Comparison of ENCODE assay signal across 1 cellular context in the genomic region with DNA sequence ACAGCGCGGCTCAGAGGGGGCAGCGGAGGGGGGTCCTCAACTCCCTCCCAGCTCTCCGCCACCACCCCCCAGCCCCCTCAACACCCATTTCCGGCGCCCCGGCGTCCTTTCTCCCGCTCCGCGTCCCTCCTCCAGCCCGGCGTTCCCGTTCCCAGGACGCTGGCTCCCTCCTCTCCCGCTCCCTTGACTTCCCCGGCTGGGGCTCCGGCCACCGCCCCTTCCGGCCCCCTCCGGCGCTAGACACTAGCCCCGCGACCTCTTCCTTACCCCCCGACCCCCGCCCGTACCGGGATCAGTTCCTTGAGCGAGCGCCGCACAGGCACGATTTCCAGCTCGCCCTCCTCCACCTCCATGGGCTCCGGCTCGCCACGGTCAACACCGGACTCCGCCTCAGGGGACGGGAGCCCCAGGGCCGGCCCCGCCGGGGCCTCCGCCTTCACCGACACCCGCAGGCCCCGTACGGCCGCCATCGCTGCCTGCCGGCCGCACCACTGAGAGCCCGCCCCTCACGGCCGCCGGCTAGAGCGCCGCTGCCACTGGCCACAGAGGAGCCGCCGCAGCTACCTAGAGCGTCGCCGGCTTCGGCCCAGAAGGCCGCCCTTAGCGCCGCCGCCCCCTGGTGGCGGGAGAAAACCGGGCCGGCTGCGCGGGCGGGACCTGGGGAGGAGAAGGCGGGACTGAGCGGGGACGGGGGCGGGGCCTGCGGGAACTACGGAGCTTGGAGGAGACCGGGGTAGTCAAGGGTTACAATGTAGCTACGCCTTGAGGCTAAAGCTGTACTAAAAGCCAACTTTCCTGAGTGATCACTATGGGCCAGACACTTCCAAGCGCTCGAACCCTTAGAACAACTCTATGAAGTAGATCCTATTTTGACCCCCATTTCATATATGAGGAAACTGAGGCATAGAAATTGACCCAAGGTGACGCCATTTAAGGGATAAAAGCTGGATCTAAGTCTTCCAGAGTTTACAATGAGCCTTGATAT.
TF ChIP-seq lines count a peak whose summit lies in the region.

NCBP3 (minus strand) TSS at position 493 of the 985 bp plus-strand sequence; CDS start at position 470, 23 bp downstream.

TF ChIP-seq in HepG2, 621 proteins besides CTCF, POLR2A, EP300 and RAD21 (continued from another document and continues in another):
- TF ChIP-seq ZNF333 (CRISPR knock-in tag; IDR thresholded peaks at IDR 0.05; ENCODE audit: borderline replicate concordance) (no peak; the same call in 1 of the 2 replicates), TMF1 (CRISPR knock-in tag; IDR thresholded peaks at IDR 0.05; ENCODE audit: low read depth) (peak; percentile 79), ZNF329 (CRISPR knock-in tag; IDR thresholded peaks at IDR 0.05; ENCODE audit: low read depth) (peak; percentile 67; the same call in 1 of the 2 replicates), ATRX (CRISPR knock-in tag; IDR thresholded peaks at IDR 0.05; ENCODE audit: borderline replicate concordance) (no peak), ZNF558 (CRISPR knock-in tag; IDR thresholded peaks at IDR 0.05; ENCODE audit: borderline replicate concordance) (no peak), ZNF513 (CRISPR knock-in tag; conservative IDR thresholded peaks at IDR 0.05) (no peak), HHEX (CRISPR knock-in tag; IDR thresholded peaks at IDR 0.05) (0 out of 2 replicates have a peak, but pooled peaks have one; percentile 4), KAT7 (CRISPR knock-in tag; IDR thresholded peaks at IDR 0.05; ENCODE audit: borderline replicate concordance) (peak; percentile 87; the same call in 1 of the 2 replicates), GATA4 (IDR thresholded peaks at IDR 0.05; ENCODE audit: borderline replicate concordance, low read depth) (0 out of 2 replicates have a peak, but pooled peaks have one; percentile 37), ZBTB33 (CRISPR knock-in tag; IDR thresholded peaks at IDR 0.05) (peak; percentile 53; the same call in 1 of the 2 replicates), ZNF710 (CRISPR knock-in tag; IDR thresholded peaks at IDR 0.05; ENCODE audit: borderline replicate concordance) (peak; percentile 89; the same call in 1 of the 2 replicates), HIC2 (CRISPR knock-in tag; IDR thresholded peaks at IDR 0.05; ENCODE audit: low read depth) (no peak), ZNF766 (CRISPR knock-in tag; IDR thresholded peaks at IDR 0.05; ENCODE audit: borderline replicate concordance) (peak; percentile 68; the same call in 1 of the 2 replicates), MED13 (CRISPR knock-in tag; IDR thresholded peaks at IDR 0.05) (peak; percentile 66; the same call in 1 of the 2 replicates), ARNTL (CRISPR knock-in tag; IDR thresholded peaks at IDR 0.05) (peak; percentile 68; the same call in 1 of the 2 replicates), ZBTB26 (CRISPR knock-in tag; IDR thresholded peaks at IDR 0.05; ENCODE audit: borderline replicate concordance) (no peak), ASH2L (IDR thresholded peaks at IDR 0.05; ENCODE audit: insufficient read length, low read depth, low read length) (peak; percentile 93), CEBPZ (IDR thresholded peaks at IDR 0.05; ENCODE audit: low read length) (no peak), ZMYM3 (CRISPR knock-in tag; IDR thresholded peaks at IDR 0.05) (peak; percentile 62), CREB1 (IDR thresholded peaks at IDR 0.05) (no peak), CREB1 (CRISPR knock-in tag; IDR thresholded peaks at IDR 0.05) (no peak), SRSF9 (IDR thresholded peaks at IDR 0.05; ENCODE audit: borderline replicate concordance, insufficient read depth, low read depth, low read length, poor library complexity, severe bottlenecking) (no peak), ZSCAN31 (CRISPR knock-in tag; IDR thresholded peaks at IDR 0.05; ENCODE audit: low read depth) (peak; percentile 71; the same call in 1 of the 2 replicates)
- TF ChIP-seq, protein P1, sequence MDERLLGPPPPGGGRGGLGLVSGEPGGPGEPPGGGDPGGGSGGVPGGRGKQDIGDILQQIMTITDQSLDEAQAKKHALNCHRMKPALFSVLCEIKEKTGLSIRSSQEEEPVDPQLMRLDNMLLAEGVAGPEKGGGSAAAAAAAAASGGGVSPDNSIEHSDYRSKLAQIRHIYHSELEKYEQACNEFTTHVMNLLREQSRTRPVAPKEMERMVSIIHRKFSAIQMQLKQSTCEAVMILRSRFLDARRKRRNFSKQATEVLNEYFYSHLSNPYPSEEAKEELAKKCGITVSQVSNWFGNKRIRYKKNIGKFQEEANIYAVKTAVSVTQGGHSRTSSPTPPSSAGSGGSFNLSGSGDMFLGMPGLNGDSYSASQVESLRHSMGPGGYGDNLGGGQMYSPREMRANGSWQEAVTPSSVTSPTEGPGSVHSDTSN (CRISPR knock-in tag; IDR thresholded peaks at IDR 0.05): no peak
- TF ChIP-seq, protein P2, sequence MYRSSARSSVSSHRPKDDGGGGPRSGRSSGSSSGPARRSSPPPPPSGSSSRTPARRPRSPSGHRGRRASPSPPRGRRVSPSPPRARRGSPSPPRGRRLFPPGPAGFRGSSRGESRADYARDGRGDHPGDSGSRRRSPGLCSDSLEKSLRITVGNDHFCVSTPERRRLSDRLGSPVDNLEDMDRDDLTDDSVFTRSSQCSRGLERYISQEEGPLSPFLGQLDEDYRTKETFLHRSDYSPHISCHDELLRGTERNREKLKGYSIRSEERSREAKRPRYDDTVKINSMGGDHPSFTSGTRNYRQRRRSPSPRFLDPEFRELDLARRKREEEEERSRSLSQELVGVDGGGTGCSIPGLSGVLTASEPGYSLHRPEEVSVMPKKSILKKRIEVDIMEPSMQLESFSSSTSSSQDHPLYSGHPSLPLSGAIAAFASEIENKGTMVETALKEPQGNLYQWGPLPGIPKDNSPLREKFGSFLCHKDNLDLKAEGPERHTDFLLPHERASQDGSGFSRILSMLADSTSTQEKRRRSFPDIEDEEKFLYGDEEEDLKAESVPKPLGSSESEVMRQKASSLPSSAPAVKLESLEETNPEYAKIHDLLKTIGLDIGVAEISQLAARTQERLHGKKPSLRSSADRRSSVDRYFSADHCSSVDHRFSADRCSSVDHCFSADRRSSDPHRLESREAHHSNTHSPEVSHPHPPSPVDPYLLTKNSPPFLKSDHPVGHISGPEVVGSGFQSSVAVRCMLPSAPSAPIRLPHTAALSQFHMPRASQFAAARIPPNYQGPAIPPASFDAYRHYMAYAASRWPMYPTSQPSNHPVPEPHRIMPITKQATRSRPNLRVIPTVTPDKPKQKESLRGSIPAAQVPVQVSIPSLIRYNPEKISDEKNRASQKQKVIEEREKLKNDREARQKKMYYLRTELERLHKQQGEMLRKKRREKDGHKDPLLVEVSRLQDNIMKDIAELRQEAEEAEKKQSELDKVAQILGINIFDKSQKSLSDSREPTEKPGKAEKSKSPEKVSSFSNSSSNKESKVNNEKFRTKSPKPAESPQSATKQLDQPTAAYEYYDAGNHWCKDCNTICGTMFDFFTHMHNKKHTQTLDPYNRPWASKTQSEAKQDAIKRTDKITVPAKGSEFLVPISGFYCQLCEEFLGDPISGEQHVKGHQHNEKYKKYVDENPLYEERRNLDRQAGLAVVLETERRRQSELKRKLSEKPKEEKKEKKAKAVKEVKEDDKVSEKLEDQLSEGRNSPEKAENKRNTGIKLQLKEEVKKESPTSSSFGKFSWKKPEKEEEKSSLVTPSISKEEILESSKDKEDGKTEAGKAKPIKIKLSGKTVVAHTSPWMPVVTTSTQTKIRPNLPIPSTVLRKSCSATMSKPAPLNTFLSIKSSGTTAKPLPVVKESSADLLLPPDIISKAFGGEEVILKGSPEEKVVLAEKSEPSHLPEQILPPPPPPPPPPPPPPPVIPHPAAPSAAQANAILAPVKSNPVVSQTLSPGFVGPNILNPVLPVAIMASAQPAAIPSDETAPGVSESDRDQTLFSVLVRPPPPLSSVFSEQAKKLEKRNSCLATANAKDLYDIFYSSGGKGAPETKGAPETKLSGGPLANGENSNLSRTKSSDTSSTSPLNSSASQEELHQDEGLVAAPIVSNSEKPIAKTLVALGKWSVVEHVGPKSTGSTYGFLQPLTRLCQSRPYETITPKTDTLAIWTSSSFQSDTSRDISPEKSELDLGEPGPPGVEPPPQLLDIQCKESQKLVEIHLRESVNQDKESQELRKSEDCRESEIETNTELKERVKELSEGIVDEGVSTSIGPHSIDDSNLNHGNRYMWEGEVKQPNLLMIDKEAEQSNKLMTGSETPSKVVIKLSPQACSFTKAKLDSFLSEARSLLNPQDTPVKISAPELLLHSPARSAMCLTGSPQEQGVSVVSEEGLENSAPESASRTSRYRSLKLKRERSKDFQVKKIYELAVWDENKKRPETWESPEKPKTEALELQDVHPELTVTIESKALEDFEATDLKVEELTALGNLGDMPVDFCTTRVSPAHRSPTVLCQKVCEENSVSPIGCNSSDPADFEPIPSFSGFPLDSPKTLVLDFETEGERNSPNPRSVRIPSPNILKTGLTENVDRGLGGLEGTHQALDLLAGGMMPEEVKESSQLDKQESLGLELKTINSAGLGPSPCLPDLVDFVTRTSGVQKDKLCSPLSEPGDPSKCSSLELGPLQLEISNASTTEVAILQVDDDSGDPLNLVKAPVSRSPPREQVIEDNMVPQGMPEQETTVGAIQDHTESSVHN (CRISPR knock-in tag; IDR thresholded peaks at IDR 0.05): no peak
